Comparison of ENCODE assay signal across 1 cellular context in genomic region chr20:36573103-36573797, GRCh38.
TF ChIP-seq lines count a peak whose summit lies in the region.

TSS of gene TGIF2 (plus strand) at chr20:36573597. CDS start at chr20:36578775, 5,178 bp downstream.

TF ChIP-seq in HepG2, 621 proteins besides CTCF, POLR2A, EP300 and RAD21 (continued from another document and continues in another):
- TF ChIP-seq ZGPAT (CRISPR knock-in tag; IDR thresholded peaks at IDR 0.05) (peak; percentile 93), NCOR1 (IDR thresholded peaks at IDR 0.05; ENCODE audit: borderline replicate concordance, low read length) (peak; percentile 22; the same call in 1 of the 2 replicates), ARNTL (CRISPR knock-in tag; IDR thresholded peaks at IDR 0.05) (no peak), NBN (conservative IDR thresholded peaks at IDR 0.05) (no peak), ISX (CRISPR knock-in tag; conservative IDR thresholded peaks at IDR 0.05) (no peak), ZNF772 (CRISPR knock-in tag; IDR thresholded peaks at IDR 0.05) (peak; percentile 54; the same call in 1 of the 2 replicates), ZNF619 (CRISPR knock-in tag; IDR thresholded peaks at IDR 0.05) (peak; percentile 99), ZNF737 (CRISPR knock-in tag; IDR thresholded peaks at IDR 0.05; ENCODE audit: borderline replicate concordance) (peak; percentile 11; the same call in 1 of the 2 replicates), SP2 (CRISPR knock-in tag; IDR thresholded peaks at IDR 0.05) (no peak), ZNF256 (CRISPR knock-in tag; conservative IDR thresholded peaks at IDR 0.05) (0 out of 2 replicates have a peak, but pooled peaks have one; percentile 48), HDAC2 (CRISPR knock-in tag; IDR thresholded peaks at IDR 0.05) (peak; percentile 56; the same call in 1 of the 2 replicates), TRAFD1 (CRISPR knock-in tag; IDR thresholded peaks at IDR 0.05; ENCODE audit: borderline replicate concordance) (peak; percentile 97; the same call in 1 of the 2 replicates), BORCS8-MEF2B (CRISPR knock-in tag; IDR thresholded peaks at IDR 0.05) (no peak; the same call in none of the 2 replicates), ZSCAN31 (CRISPR knock-in tag; IDR thresholded peaks at IDR 0.05; ENCODE audit: low read depth) (no peak), MAFK (conservative IDR thresholded peaks at IDR 0.05 in 1 of 2, IDR thresholded peaks at IDR 0.05 in 1 of 2; ENCODE audit: low read length in 2 of 2) (no peak), ARID3A (IDR thresholded peaks at IDR 0.05; ENCODE audit: low read depth, low read length) (no peak; the same call in 1 of the 2 replicates), NR2F6 (IDR thresholded peaks at IDR 0.05) (no peak; the same call in 1 of the 2 replicates), NR2F6 (CRISPR knock-in tag; IDR thresholded peaks at IDR 0.05) (peak; percentile 62), ZNF460 (CRISPR knock-in tag; IDR thresholded peaks at IDR 0.05; ENCODE audit: borderline replicate concordance) (peak; percentile 28; the same call in 1 of the 2 replicates), KDM2A (CRISPR knock-in tag; IDR thresholded peaks at IDR 0.05; ENCODE audit: borderline replicate concordance, low read depth) (peak; percentile 66; the same call in 1 of the 2 replicates), HNF1B (CRISPR knock-in tag; IDR thresholded peaks at IDR 0.05) (peak; percentile 88; the same call in 1 of the 2 replicates), ZNF563 (CRISPR knock-in tag; IDR thresholded peaks at IDR 0.05) (peak; percentile 73; the same call in 1 of the 2 replicates), ZNF207 (IDR thresholded peaks at IDR 0.05; ENCODE audit: borderline replicate concordance) (no peak), ZNF20 (CRISPR knock-in tag; IDR thresholded peaks at IDR 0.05) (0 out of 2 replicates have a peak, but pooled peaks have one; percentile 34), NR2C2 (CRISPR knock-in tag; IDR thresholded peaks at IDR 0.05; ENCODE audit: borderline replicate concordance) (peak; percentile 46; the same call in 1 of the 2 replicates), FOXP1 (IDR thresholded peaks at IDR 0.05) (no peak), FOXP1 (CRISPR knock-in tag; IDR thresholded peaks at IDR 0.05) (no peak), SMAD3 (CRISPR knock-in tag; IDR thresholded peaks at IDR 0.05) (no peak), ATF2 (CRISPR knock-in tag; IDR thresholded peaks at IDR 0.05) (no peak; the same call in 1 of the 2 replicates), ZBTB34 (CRISPR knock-in tag; IDR thresholded peaks at IDR 0.05) (no peak), TFE3 (CRISPR knock-in tag; IDR thresholded peaks at IDR 0.05) (no peak; the same call in 1 of the 2 replicates), CHD2 (IDR thresholded peaks at IDR 0.05; ENCODE audit: low read depth, low read length) (no peak; the same call in 1 of the 2 replicates), ZNF326 (CRISPR knock-in tag; IDR thresholded peaks at IDR 0.05; ENCODE audit: borderline replicate concordance) (no peak), HDAC6 (IDR thresholded peaks at IDR 0.05; ENCODE audit: low read depth, low read length) (no peak), ZNF550 (CRISPR knock-in tag; IDR thresholded peaks at IDR 0.05; ENCODE audit: borderline replicate concordance) (no peak), TIGD3 (CRISPR knock-in tag; IDR thresholded peaks at IDR 0.05; ENCODE audit: borderline replicate concordance) (0 out of 2 replicates have a peak, but pooled peaks have one; percentile 58), ZNF639 (CRISPR knock-in tag; conservative IDR thresholded peaks at IDR 0.05) (no peak; the same call in none of the 2 replicates), ZNF781 (CRISPR knock-in tag; IDR thresholded peaks at IDR 0.05; ENCODE audit: borderline replicate concordance, not compliant biosample characterization) (peak; percentile 85), RXRA (CRISPR knock-in tag; IDR thresholded peaks at IDR 0.05) (peak; percentile 82), ZC3H4 (CRISPR knock-in tag; IDR thresholded peaks at IDR 0.05; ENCODE audit: borderline replicate concordance) (no peak), CBX1 (IDR thresholded peaks at IDR 0.05; ENCODE audit: low read depth) (peak; percentile 22), SCMH1 (CRISPR knock-in tag; IDR thresholded peaks at IDR 0.05; ENCODE audit: borderline replicate concordance) (no peak), ZNF382 (CRISPR knock-in tag; IDR thresholded peaks at IDR 0.05; ENCODE audit: borderline replicate concordance) (no peak), ZNF556 (CRISPR knock-in tag; IDR thresholded peaks at IDR 0.05; ENCODE audit: borderline replicate concordance) (peak; percentile 84), HMG20A (CRISPR knock-in tag; IDR thresholded peaks at IDR 0.05; ENCODE audit: borderline replicate concordance) (peak; percentile 23; the same call in 1 of the 2 replicates), KLF16 (CRISPR knock-in tag; IDR thresholded peaks at IDR 0.05) (peak in 1 of 2 experiments; percentile 82; a peak in 1 of 4 replicates), ZNF574 (CRISPR knock-in tag; IDR thresholded peaks at IDR 0.05) (peak; percentile 83), NFKBIZ (CRISPR knock-in tag; IDR thresholded peaks at IDR 0.05) (0 out of 2 replicates have a peak, but pooled peaks have one; percentile 19), ZNF333 (CRISPR knock-in tag; IDR thresholded peaks at IDR 0.05; ENCODE audit: borderline replicate concordance) (peak; percentile 86), ZNF709 (CRISPR knock-in tag; IDR thresholded peaks at IDR 0.05) (peak; percentile 81)
